18 cellular contexts compared by ENCODE assay signal in genomic region chr2:241500431-241500975, GRCh38. TPM values are rescaled to one million over a fixed set of nuclear protein-coding genes. Genes with fewer than 3 reads are reported as not detected.
DNase-seq lines count a peak whose midpoint lies in the region; ATAC-seq and TF ChIP-seq lines count a peak whose summit lies in the region.
"Had no signal": no experiment of that assay in that cellular context is flagged by ENCODE, and none has a peak within 500 bp of the region (broad histone marks: within the 10 kb centered on the region; RNA-seq: fewer than 3 reads in every experiment).

No MANE protein-coding gene starts in this region.

- no peak overlapping the region for H3K27ac ChIP-seq in osteoblast (ENCODE audit: low read depth, low read length)
- no peak overlapping the region for H3K27ac ChIP-seq in CD4-positive, alpha-beta memory T cell (ENCODE audit: low read depth, low read length)
- H3K27ac ChIP-seq: BLaER1 treated with 17β-estradiol and CSF1 and Interleukin-3, amounts not matched to agents 10 nM and 100 nM; GM23248; KMS-11; SJCRH30 had no signal

- H3K4me3 Mint-ChIP-seq in natural killer cell = no peak overlapping the region
- no peak overlapping the region for H3K4me3 Mint-ChIP-seq in CD4-positive, alpha-beta memory T cell
- H3K4me3 Mint-ChIP-seq: CD4-positive, alpha-beta T cell; IgD-negative memory B cell had no signal

- no peak overlapping the region for H3K4me2 ChIP-seq in osteoblast (ENCODE audit: insufficient read depth, low read length)
- H3K4me2 ChIP-seq: BLaER1 treated with 17β-estradiol and CSF1 and Interleukin-3, amounts not matched to agents 10 nM and 100 nM; KMS-11 had no signal

- H3K4me3 ChIP-seq in osteoblast (ENCODE audit: insufficient read depth, low read length) = no peak overlapping the region
- H3K4me3 ChIP-seq in CD4-positive, alpha-beta memory T cell (ENCODE audit: low read length in 2 of 2) = no peak overlapping the region
- H3K4me3 ChIP-seq: BLaER1 treated with 17β-estradiol and CSF1 and Interleukin-3, amounts not matched to agents 10 nM and 100 nM; GM23248; SJCRH30 had no signal

- no peak overlapping the region for H3K27ac Mint-ChIP-seq in natural killer cell
- peak overlapping the region in 1 of 7 donors; percentile 4 for H3K27ac Mint-ChIP-seq in CD4-positive, alpha-beta memory T cell
- H3K27ac Mint-ChIP-seq: CD4-positive, alpha-beta T cell had no signal

- H3K36me3 Mint-ChIP-seq in natural killer cell = no peaks in the 10 kb centered on the region
- H3K36me3 Mint-ChIP-seq in CD4-positive, alpha-beta memory T cell = peaks cover 0 to 21% of the 10 kb centered on the region in 2 donors

- no peaks in the 10 kb centered on the region for H3K27me3 Mint-ChIP-seq in natural killer cell (ENCODE audit: low read depth in 2 of 2)
- H3K27me3 Mint-ChIP-seq in CD4-positive, alpha-beta memory T cell = no peaks in the 10 kb centered on the region
- H3K27me3 Mint-ChIP-seq: CD4-positive, alpha-beta T cell; IgD-negative memory B cell had no signal

- peaks cover 33% of the 10 kb centered on the region for H4K20me1 ChIP-seq in osteoblast (ENCODE audit: insufficient read depth, low read length)

- H3K9me3 ChIP-seq in osteoblast (ENCODE audit: low read depth, low read length) = no peaks in the 10 kb centered on the region
- H3K9me3 ChIP-seq in CD4-positive, alpha-beta memory T cell (ENCODE audit: control insufficient read depth in 1 of 2, low read length in 2 of 2) = no peaks in the 10 kb centered on the region
- H3K9me3 ChIP-seq: BLaER1 treated with 17β-estradiol and CSF1 and Interleukin-3, amounts not matched to agents 10 nM and 100 nM; SJCRH30 had no signal

- peaks cover 0 to 11% of the 10 kb centered on the region in 2 donors for H3K4me1 Mint-ChIP-seq in natural killer cell
- peaks cover 2 to 18% (median 7%) of the 10 kb centered on the region in 4 donors for H3K4me1 Mint-ChIP-seq in CD4-positive, alpha-beta memory T cell

- no peak overlapping the region for H2AFZ ChIP-seq in osteoblast (ENCODE audit: low read length)
- H2AFZ ChIP-seq: GM23248 had no signal

- H3K27me3 ChIP-seq in osteoblast (ENCODE audit: insufficient read depth, low read length) = no peaks in the 10 kb centered on the region
- no peaks in the 10 kb centered on the region for H3K27me3 ChIP-seq in CD4-positive, alpha-beta memory T cell (ENCODE audit: insufficient read depth, low read length)
- H3K27me3 ChIP-seq: BLaER1 treated with 17β-estradiol and CSF1 and Interleukin-3, amounts not matched to agents 10 nM and 100 nM; SJCRH30 had no signal

- no peak for ATAC-seq in Right ventricle myocardium inferior
- no peak for ATAC-seq in Right ventricle myocardium superior (ENCODE audit: poor library complexity)
- peak; percentile 3 for ATAC-seq in esophagus mucosa
- no peak for ATAC-seq in natural killer cell

- CTCF ChIA-PET in CD4-positive, alpha-beta memory T cell (lab: Charles Lee; ENCODE audit: partially characterized antibody) = no interaction called here

- DNase-seq in Right ventricle myocardium inferior (ENCODE audit: missing footprints) (peak; percentile 50), Right ventricle myocardium superior (no peak), osteoblast (ENCODE audit: insufficient read length, low spot score, missing footprints) (peak; percentile 65), natural killer cell (no peak), SIG-M5 (lab: John Stamatoyannopoulos, UW) (no peak)
- DNase-seq in CD4-positive, alpha-beta memory T cell = no peak
- DNase-seq: AML-193; CD4-positive, alpha-beta T cell; GM23248; MM.1S; NCI-H1694; NCI-H2029 treated with DMSO at 0.1 percent for 48 hours; NCI-H526; SJCRH30 had no signal

- POLR2A ChIA-PET in CD4-positive, alpha-beta memory T cell (lab: Charles Lee; ENCODE audit: partially characterized antibody) = no interaction called here

- peaks cover 55% of the 10 kb centered on the region for H3K79me2 ChIP-seq in osteoblast (ENCODE audit: insufficient read depth, low read length)

- H3K4me1 ChIP-seq in osteoblast (ENCODE audit: insufficient read depth, low read length) = no peaks in the 10 kb centered on the region
- no peaks in the 10 kb centered on the region for H3K4me1 ChIP-seq in CD4-positive, alpha-beta memory T cell (ENCODE audit: insufficient read depth, low read length)

- peaks cover 25% of the 10 kb centered on the region for H3K36me3 ChIP-seq in osteoblast (ENCODE audit: insufficient read depth, low read length)
- peaks cover 6% of the 10 kb centered on the region for H3K36me3 ChIP-seq in CD4-positive, alpha-beta memory T cell (ENCODE audit: insufficient read depth, low read length)

- TF ChIP-seq CTCF in osteoblast (IDR thresholded peaks at IDR 0.05; ENCODE audit: extremely low read depth, low read depth, low read length) (no peak), natural killer cell (IDR thresholded peaks at IDR 0.05) (no peak)

- H3K9me3 Mint-ChIP-seq in natural killer cell = no peaks in the 10 kb centered on the region
- H3K9me3 Mint-ChIP-seq in CD4-positive, alpha-beta memory T cell = no peaks in the 10 kb centered on the region
- H3K9me3 Mint-ChIP-seq: CD4-positive, alpha-beta T cell; IgD-negative memory B cell had no signal

- intact Hi-C loops in Right ventricle myocardium inferior (cut with DNase I) (no loop called here), Right ventricle myocardium superior (cut with DNase I) (no loop called here), natural killer cell (cut with micrococcal nuclease) (no loop called here)
- intact Hi-C loops in CD4-positive, alpha-beta memory T cell (cut with micrococcal nuclease) = no loop called here

RNA-seq across cellular contexts. Expression of gene STK25, which starts 7.9 kb away (rescaled TPM):
- total RNA-seq in Right ventricle myocardium inferior (97.4 TPM), Right ventricle myocardium superior (85.9 TPM), esophagus mucosa (82.4 TPM), osteoblast (189 and 227 TPM in 2 replicates), natural killer cell (100 to 1,000 TPM; 110 to 140 (median 135) TPM)
- 100 to 1,000 TPM; 178 to 182 TPM for total RNA-seq in CD4-positive, alpha-beta memory T cell
- polyA plus RNA-seq in CD4-positive, alpha-beta memory T cell = 10 to 100 TPM; 88.6 to 88.7 TPM

RNA-seq across cellular contexts. Expression of gene BOK, which starts 58.0 kb away (rescaled TPM):
- total RNA-seq in Right ventricle myocardium inferior (4.5 TPM), Right ventricle myocardium superior (3.8 TPM), esophagus mucosa (35.0 TPM), osteoblast (33.3 and 41.3 TPM in 2 replicates), natural killer cell (10 to 100 TPM; 11.0 to 23.7 (median 19.6) TPM)
- total RNA-seq in CD4-positive, alpha-beta memory T cell = not detected
- not detected for polyA plus RNA-seq in CD4-positive, alpha-beta memory T cell
- total RNA-seq: CD4-positive, alpha-beta T cell had no signal

Comparison
In these comparisons a context has a peak if more than half of its experiments do, and no peak if none do; other contexts are left out.
1. DNase-seq: peak in Right ventricle myocardium inferior (single experiment) and osteoblast (single experiment); none in Right ventricle myocardium superior (single experiment), natural killer cell (single experiment), SIG-M5 (single experiment) and CD4-positive, alpha-beta memory T cell (0 of 5).